In the genomic region with DNA sequence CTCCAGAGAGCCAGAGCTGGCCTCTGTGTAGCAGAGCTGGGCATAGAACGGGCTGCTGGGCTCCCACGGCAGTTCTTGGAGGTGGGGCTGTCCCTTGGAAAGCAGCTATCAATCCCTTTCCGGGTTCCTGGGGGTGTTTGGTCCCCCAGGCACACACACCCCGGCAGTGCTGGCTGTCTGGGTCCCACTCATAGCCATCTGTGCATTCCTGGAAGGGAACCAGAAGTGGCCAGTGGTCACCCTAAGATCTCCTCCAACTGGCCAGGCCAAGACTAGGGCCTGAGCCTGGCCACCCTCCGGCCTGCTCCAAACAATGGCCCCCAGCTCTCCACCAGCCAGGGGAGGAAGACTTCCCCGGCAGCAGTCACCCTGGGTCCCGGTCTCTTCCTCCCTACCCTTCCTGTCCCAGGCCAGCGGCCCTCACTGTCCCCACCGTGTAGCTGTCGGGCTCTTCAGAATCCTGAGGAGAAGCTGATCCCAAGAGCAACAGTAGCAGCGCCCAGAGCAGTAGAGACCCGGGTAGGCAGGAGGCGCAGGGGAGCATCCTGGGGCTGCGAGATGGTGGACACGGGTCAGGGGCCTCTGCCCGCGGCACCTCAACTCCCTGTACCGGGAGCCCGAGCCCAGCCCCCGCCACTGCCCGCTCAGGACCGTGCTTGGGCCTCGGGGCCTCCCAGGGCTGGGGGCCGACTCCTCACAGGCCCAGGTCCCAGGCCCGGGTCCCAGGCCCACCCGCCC, we compare ENCODE assay signal across 1 cellular context.
TF ChIP-seq lines count a peak whose summit lies in the region.

No MANE protein-coding gene starts in this region.

TF ChIP-seq in GM23338, 12 proteins besides CTCF, POLR2A, EP300 and RAD21 (continued from another document):
- TF ChIP-seq, protein P1, sequence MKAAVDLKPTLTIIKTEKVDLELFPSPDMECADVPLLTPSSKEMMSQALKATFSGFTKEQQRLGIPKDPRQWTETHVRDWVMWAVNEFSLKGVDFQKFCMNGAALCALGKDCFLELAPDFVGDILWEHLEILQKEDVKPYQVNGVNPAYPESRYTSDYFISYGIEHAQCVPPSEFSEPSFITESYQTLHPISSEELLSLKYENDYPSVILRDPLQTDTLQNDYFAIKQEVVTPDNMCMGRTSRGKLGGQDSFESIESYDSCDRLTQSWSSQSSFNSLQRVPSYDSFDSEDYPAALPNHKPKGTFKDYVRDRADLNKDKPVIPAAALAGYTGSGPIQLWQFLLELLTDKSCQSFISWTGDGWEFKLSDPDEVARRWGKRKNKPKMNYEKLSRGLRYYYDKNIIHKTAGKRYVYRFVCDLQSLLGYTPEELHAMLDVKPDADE (IDR thresholded peaks at IDR 0.05) = no peak
- TF ChIP-seq NANOG (IDR thresholded peaks at IDR 0.05; ENCODE audit: borderline replicate concordance) = no peak
TF ChIP-seq in GM23338: peak in this region for 0.
